In genomic region chr11:35237860-35238715, GRCh38 we compare ENCODE assay signal across 8 cellular contexts.
DNase-seq lines count a peak whose midpoint lies in the region; ATAC-seq and TF ChIP-seq lines count a peak whose summit lies in the region.

No MANE protein-coding gene starts in this region.

- peak overlapping the region; percentile 17; the same call in 1 of the 2 replicates for H3K4me2 ChIP-seq in PC-9

- no peaks in the 10 kb centered on the region for H4K20me1 ChIP-seq in PC-9 (ENCODE audit: insufficient read depth)

- no peaks in the 10 kb centered on the region for H3K9me3 Mint-ChIP-seq in immature natural killer cell

- POLR2A ChIA-PET in PC-9 (lab: Charles Lee; ENCODE audit: unreplicated experiment) = interaction anchor here (0.5 kb wide), 1 partner anchor 261 kb away, joined by 3 read pairs; no protein-coding TSS in a partner anchor

- intact Hi-C loops in PC-9 (cut with micrococcal nuclease; ENCODE audit: unreplicated experiment) = loop anchor here (2.0 to 5.0 kb wide), 4 partner anchors 124 to 239 kb away; no protein-coding TSS in a partner anchor

- H3K27ac ChIP-seq in PC-9 = no peak overlapping the region

- H3K27me3 Mint-ChIP-seq in immature natural killer cell (ENCODE audit: low read depth in 3 of 3) = peaks cover 0 to 7% (median 4%) of the 10 kb centered on the region in 3 donors

- no peaks in the 10 kb centered on the region for H3K36me3 ChIP-seq in PC-9 (ENCODE audit: low read depth)

- peak; percentile 82 for TF ChIP-seq CTCF in PC-9 (conservative IDR thresholded peaks at IDR 0.05)

- BruUV-seq in PC-9 (replicated peaks; lab: Mats Ljungman, UMichigan) = no TSS peak

- H3K4me1 ChIP-seq in PC-9 (replicated peaks; ENCODE audit: insufficient read depth) = peaks cover 33% of the 10 kb centered on the region

- H3K27ac Mint-ChIP-seq in immature natural killer cell = peak overlapping the region in 4 of 6 donors; percentile 45 to 93 (median 58)

- H3K9me2 ChIP-seq in PC-9 (ENCODE audit: insufficient read depth) = no peaks in the 10 kb centered on the region

- peaks cover 0 to 12% (median 11%) of the 10 kb centered on the region in 3 donors for H3K36me3 Mint-ChIP-seq in immature natural killer cell

- ATAC-seq in HG03342 (IDR thresholded peaks at IDR 0.05; ENCODE audit: unreplicated experiment) (no peak), HG02885 (IDR thresholded peaks at IDR 0.05; ENCODE audit: poor library complexity, unreplicated experiment) (no peak)

- no peaks in the 10 kb centered on the region for H3K27me3 ChIP-seq in PC-9 (ENCODE audit: insufficient read depth, low read depth)

- H3K4me1 Mint-ChIP-seq in immature natural killer cell = peaks cover 31 to 82% of the 10 kb centered on the region in 2 donors

- H2AFZ ChIP-seq in PC-9 = no peak overlapping the region

- CTCF ChIA-PET in PC-9 (lab: Charles Lee) = interaction anchor here (0.6 to 1.0 kb wide), 4 partner anchors 38 to 235 kb away, joined by 4 read pairs; no protein-coding TSS in a partner anchor

- H3K4me3 Mint-ChIP-seq in immature natural killer cell = peak overlapping the region in 1 of 5 donors; percentile 48

- H3K4me3 ChIP-seq in PC-9 = no peak overlapping the region

- H3F3A ChIP-seq in PC-9 (ENCODE audit: insufficient read depth, low read depth) = peaks cover 25% of the 10 kb centered on the region

- H3K9me3 ChIP-seq in PC-9 (ENCODE audit: insufficient read depth, low read depth) = no peaks in the 10 kb centered on the region

- H3K79me2 ChIP-seq in PC-9 (ENCODE audit: low read depth) = no peaks in the 10 kb centered on the region

- DNase-seq in DMS153 treated with DMSO at 0.1 percent for 48 hours (lab: John Stamatoyannopoulos, UW; ENCODE audit: unreplicated experiment) (peak; percentile 6), HuH-7 (ENCODE audit: low spot score) (peak; percentile 15), PC-9 (no peak), amniotic epithelial cell (ENCODE audit: low read depth) (peak; percentile 82), immature natural killer cell (peak; percentile 56 to 67 (median 57))
- DNase-seq in stimulated activated CD8-positive, alpha-beta memory T cell treated with anti-CD3 and anti-CD28 coated beads, Interleukin-2, amount 100 ng/mL, for 48 hours (ENCODE audit: low read depth in 2 of 2) = peak; percentile 26 to 34

Comparison
In these comparisons a context has a peak if more than half of its experiments do, and no peak if none do; other contexts are left out.
1. DNase-seq: peak in DMS153 treated with DMSO at 0.1 percent for 48 hours (single experiment), HuH-7 (single experiment), amniotic epithelial cell (single experiment), immature natural killer cell (3 of 3) and stimulated activated CD8-positive, alpha-beta memory T cell treated with anti-CD3 and anti-CD28 coated beads, Interleukin-2, amount 100 ng/mL, for 48 hours (2 of 2); none in PC-9 (0 of 2).